Comparison of ENCODE assay signal across 1 cellular context in genomic region chr1:47333922-47334764, GRCh38.
TF ChIP-seq lines count a peak whose summit lies in the region.

No MANE protein-coding gene starts in this region.

TF ChIP-seq in H1, 55 proteins besides CTCF, POLR2A, EP300 and RAD21:
- TF ChIP-seq MAX (IDR thresholded peaks at IDR 0.05) (no peak), CTBP2 (IDR thresholded peaks at IDR 0.05; ENCODE audit: borderline replicate concordance, insufficient read depth, insufficient read length, low read length) (no peak), JUN (IDR thresholded peaks at IDR 0.05; ENCODE audit: low read depth, low read length) (no peak), SP1 (IDR thresholded peaks at IDR 0.05; ENCODE audit: low read depth, low read length) (no peak), KDM4A (IDR thresholded peaks at IDR 0.05; ENCODE audit: low read depth, low read length, severe bottlenecking) (peak; percentile 75), CBX5 (IDR thresholded peaks at IDR 0.05; ENCODE audit: low read depth, low read length) (no peak), SP4 (IDR thresholded peaks at IDR 0.05; ENCODE audit: low read length) (no peak), HDAC2 (IDR thresholded peaks at IDR 0.05; ENCODE audit: borderline replicate concordance in 1 of 2, low read depth in 2 of 2, low read length in 2 of 2) (no peak; a peak in 1 of 4 replicates), SIX5 (IDR thresholded peaks at IDR 0.05; ENCODE audit: low read depth, low read length) (peak; percentile 82), PHF8 (conservative IDR thresholded peaks at IDR 0.05; ENCODE audit: low read depth, low read length) (0 out of 2 replicates have a peak, but pooled peaks have one; percentile 44), RBBP5 (IDR thresholded peaks at IDR 0.05; ENCODE audit: borderline replicate concordance, low read depth, low read length) (peak; percentile 60), SAP30 (IDR thresholded peaks at IDR 0.05; ENCODE audit: insufficient read depth, insufficient replicate concordance, low read length) (peak; percentile 54), SIN3A (conservative IDR thresholded peaks at IDR 0.05 in 1 of 2, IDR thresholded peaks at IDR 0.05 in 1 of 2; ENCODE audit: low read depth in 1 of 2, low read length in 2 of 2) (peak; percentile 16 to 82; a peak in 2 of 4 replicates), POLR2AphosphoS5 (IDR thresholded peaks at IDR 0.05; ENCODE audit: low read depth, low read length) (no peak), TAF1 (IDR thresholded peaks at IDR 0.05; ENCODE audit: low read depth, low read length) (peak; percentile 44; the same call in 1 of the 2 replicates), GTF2F1 (IDR thresholded peaks at IDR 0.05; ENCODE audit: borderline replicate concordance, low read depth, low read length) (no peak), SRF (IDR thresholded peaks at IDR 0.05; ENCODE audit: low read depth, low read length) (no peak), ASH2L (IDR thresholded peaks at IDR 0.05; ENCODE audit: low read length) (peak; percentile 86)
